8 cellular contexts compared by ENCODE assay signal in genomic region chr3:129001817-129002572, GRCh38. TPM values are rescaled to one million over a fixed set of nuclear protein-coding genes. Genes with fewer than 3 reads are reported as not detected.
DNase-seq lines count a peak whose midpoint lies in the region; ATAC-seq lines count a peak whose summit lies in the region.

No MANE protein-coding gene starts in this region.

- H3K36me3 Mint-ChIP-seq in activated CD8-positive, alpha-beta T cell treated with anti-CD3 and anti-CD28 coated beads, Interleukin-2, amount 10 ng/mL, durations not matched to agents 7 days and 5 days (ENCODE audit: low read depth) = no peaks in the 10 kb centered on the region

- H3K27ac ChIP-seq in right cardiac atrium (ENCODE audit: low read length) (no peak overlapping the region), skin epidermis (peak overlapping the region in 7 of 21 experiments; percentile 27 to 81 (median 61))

- H3K27me3 Mint-ChIP-seq in activated CD8-positive, alpha-beta T cell treated with anti-CD3 and anti-CD28 coated beads, Interleukin-2, amount 10 ng/mL, durations not matched to agents 7 days and 5 days (ENCODE audit: low read depth) = peaks cover 46% of the 10 kb centered on the region

- peak overlapping the region; percentile 67 for H3K4me3 Mint-ChIP-seq in activated CD8-positive, alpha-beta T cell treated with anti-CD3 and anti-CD28 coated beads, Interleukin-2, amount 10 ng/mL, durations not matched to agents 7 days and 5 days

- no peaks in the 10 kb centered on the region for H3K9me3 Mint-ChIP-seq in activated CD8-positive, alpha-beta T cell treated with anti-CD3 and anti-CD28 coated beads, Interleukin-2, amount 10 ng/mL, durations not matched to agents 7 days and 5 days (ENCODE audit: insufficient read depth)

- peak; percentile 27 for DNase-seq in M059J (ENCODE audit: low read depth)
- DNase-seq in activated CD8-positive, alpha-beta T cell treated with anti-CD3 and anti-CD28 coated beads, Interleukin-2, amount 10 ng/mL, durations not matched to agents 7 days and 5 days = peak; percentile 55
- peak in 1 of 3 donors; percentile 71 for DNase-seq in right cardiac atrium
- no peak for DNase-seq in effector CD8-positive, alpha-beta T cell (lab: John Stamatoyannopoulos, UW)

- H3K27ac Mint-ChIP-seq in activated CD8-positive, alpha-beta T cell treated with anti-CD3 and anti-CD28 coated beads, Interleukin-2, amount 10 ng/mL, durations not matched to agents 7 days and 5 days = no peak overlapping the region

- ATAC-seq in activated CD8-positive, alpha-beta T cell treated with anti-CD3 and anti-CD28 coated beads, Interleukin-2, amount 10 ng/mL, durations not matched to agents 7 days and 5 days = peak; percentile 66
- ATAC-seq in right cardiac atrium (peak in 1 of 2 donors; percentile 13), GM19452 (IDR thresholded peaks at IDR 0.05; ENCODE audit: unreplicated experiment) (no peak), GM18861 (IDR thresholded peaks at IDR 0.05; ENCODE audit: unreplicated experiment) (no peak), GM21390 (IDR thresholded peaks at IDR 0.05; ENCODE audit: unreplicated experiment) (no peak)

- peak overlapping the region; percentile 52 for H3K4me3 ChIP-seq in right cardiac atrium (ENCODE audit: low read length)
- peak overlapping the region; percentile 31 to 53 (median 44) for H3K4me3 ChIP-seq in skin epidermis

- H3K27me3 ChIP-seq in right cardiac atrium (ENCODE audit: control insufficient read depth, insufficient read depth) = no peaks in the 10 kb centered on the region

- intact Hi-C loops in right cardiac atrium (cut with DNase I) = no loop called here

- POLR2A ChIA-PET in activated CD8-positive, alpha-beta T cell treated with anti-CD3 and anti-CD28 coated beads, Interleukin-2, amount 10 ng/mL, durations not matched to agents 7 days and 5 days (lab: Charles Lee) = interaction anchor here (1.3 kb wide), 1 partner anchor 14 kb away, joined by 8 read pairs; no protein-coding TSS in a partner anchor

- CTCF ChIA-PET in activated CD8-positive, alpha-beta T cell treated with anti-CD3 and anti-CD28 coated beads, Interleukin-2, amount 10 ng/mL, durations not matched to agents 7 days and 5 days (lab: Charles Lee) = interaction anchor here (0.6 to 7.3 kb wide), 3 partner anchors 13 to 31 kb away, joined by 5 to 103 read pairs (median 6); no protein-coding TSS in a partner anchor

- WGBS in right cardiac atrium = 2% methylated on average over 81 of the region's 81 CpGs

- H3K9me3 ChIP-seq in right cardiac atrium (ENCODE audit: control insufficient read depth, low read length) = no peaks in the 10 kb centered on the region

- no peaks in the 10 kb centered on the region for H3K4me1 ChIP-seq in right cardiac atrium (ENCODE audit: control insufficient read depth, insufficient read depth, low read length)

- H3K4me1 Mint-ChIP-seq in activated CD8-positive, alpha-beta T cell treated with anti-CD3 and anti-CD28 coated beads, Interleukin-2, amount 10 ng/mL, durations not matched to agents 7 days and 5 days (ENCODE audit: low read depth) = peaks cover 53% of the 10 kb centered on the region

RNA-seq across cellular contexts. Expression of gene EFCC1, which starts 0.9 kb away (rescaled TPM):
- total RNA-seq in M059J (2014; rRNA removed; shearing (Covaris generic)) = not detected in 2 replicates
- under 1 TPM; 0.13 to 0.21 TPM for total RNA-seq in activated CD8-positive, alpha-beta T cell treated with anti-CD3 and anti-CD28 coated beads, Interleukin-2, amount 10 ng/mL, durations not matched to agents 7 days and 5 days
- total RNA-seq in right cardiac atrium = 1 to 10 TPM in 2 of 4 donors, under 1 TPM in 2; 0.69 to 1.2 (median 0.94) TPM
- polyA plus RNA-seq in right cardiac atrium = 1.2 TPM

RNA-seq across cellular contexts. Expression of gene CFAP92, which starts 8.1 kb away (rescaled TPM):
- 0.27 TPM in 1 of 2 replicates, not detected in the other for total RNA-seq in M059J (2014; rRNA removed; shearing (Covaris generic))
- total RNA-seq in activated CD8-positive, alpha-beta T cell treated with anti-CD3 and anti-CD28 coated beads, Interleukin-2, amount 10 ng/mL, durations not matched to agents 7 days and 5 days = under 1 TPM; 0.18 to 0.26 TPM
- 1 to 10 TPM in 1 of 4 donors, under 1 TPM in 3; 0.06 to 1.0 (median 0.63) TPM for total RNA-seq in right cardiac atrium
- 0.11 TPM for polyA plus RNA-seq in right cardiac atrium

RNA-seq across cellular contexts. Expression of gene GP9, which starts 58.6 kb away (rescaled TPM):
- not detected in 2 replicates for total RNA-seq in M059J (2014; rRNA removed; shearing (Covaris generic))
- not detected for total RNA-seq in activated CD8-positive, alpha-beta T cell treated with anti-CD3 and anti-CD28 coated beads, Interleukin-2, amount 10 ng/mL, durations not matched to agents 7 days and 5 days
- not detected for total RNA-seq in right cardiac atrium
- polyA plus RNA-seq in right cardiac atrium = not detected
